In genomic region chr14:23302290-23303225, GRCh38 we compare ENCODE assay signal across 8 cellular contexts. TPM values are rescaled to one million over a fixed set of nuclear protein-coding genes. Genes with fewer than 3 reads are reported as not detected.
A peak's percentile ranks its signal among the peaks of the same experiment; 100 is the strongest.
DNase-seq lines count a peak whose midpoint lies in the region; ATAC-seq, FAIRE-seq and TF ChIP-seq lines count a peak whose summit lies in the region.

TSS of gene PPP1R3E (minus strand) at chr14:23302859. CDS start at chr14:23302576, 283 bp downstream.

- no peak; a peak in 1 of 3 replicates for TF ChIP-seq POLR2A in H1 (IDR thresholded peaks at IDR 0.05; ENCODE audit: control extremely low read depth in 1 of 2, low read depth in 2 of 2, low read length in 2 of 2)

- TF ChIP-seq EP300 in H1 (IDR thresholded peaks at IDR 0.05; ENCODE audit: borderline replicate concordance in 1 of 2, low read depth in 2 of 2, low read length in 2 of 2) = no peak

- H3K4me3 ChIP-seq in BE2C (ENCODE audit: low read depth, low read length) (peak within 1 kb of the TSS; percentile 61), H1 (ENCODE audit: extremely low read depth in 1 of 4, insufficient read depth in 2 of 4, low read depth in 3 of 4, low read length in 4 of 4) (peak within 1 kb of the TSS; percentile 56 to 93 (median 73))

- H4K20me1 ChIP-seq in H1 (replicated peaks in 1 of 2; ENCODE audit: control insufficient read depth in 1 of 2, insufficient read depth in 2 of 2, low read length in 2 of 2) = peaks cover 0 to 2% of the 10 kb centered on the region in 2 experiments

- CTCF ChIA-PET in H1 (lab: Charles Lee; ENCODE audit: partially characterized antibody) = interaction anchor here (0.9 to 5.7 kb wide), 8 partner anchors 7 to 258 kb away, joined by 3 to 40 read pairs (median 6); no protein-coding TSS in a partner anchor

- H2AK5ac ChIP-seq in H1 (ENCODE audit: low read depth, low read length) = no peak within 1 kb of the TSS

- H3K23ac ChIP-seq in H1 (ENCODE audit: insufficient read length) = no peak within 1 kb of the TSS

- H3K27me3 Mint-ChIP-seq in mesothelial cell of epicardium (ENCODE audit: low read depth) = no peaks in the 10 kb centered on the region

- H3K4me1 ChIP-seq in BE2C (no peaks in the 10 kb centered on the region), H1 (replicated peaks in 1 of 4; ENCODE audit: control insufficient read depth in 3 of 4, insufficient read depth in 4 of 4, low read length in 3 of 4) (peaks cover 0 to 7% (median 1%) of the 10 kb centered on the region in 4 experiments; a peak in 4 of 7 replicates)

- no peak within 1 kb of the TSS for H3K4ac ChIP-seq in H1 (replicated peaks; ENCODE audit: insufficient read length, low read depth, low read length)

- H2BK120ac ChIP-seq in H1 (replicated peaks; ENCODE audit: low read depth, low read length) = no peak within 1 kb of the TSS

- peak within 1 kb of the TSS; percentile 87 for H3K4me3 Mint-ChIP-seq in mesothelial cell of epicardium

- no peak within 1 kb of the TSS for H2BK20ac ChIP-seq in H1 (ENCODE audit: low read length)

- H2BK12ac ChIP-seq in H1 (ENCODE audit: low read depth, low read length) = peak within 1 kb of the TSS; percentile 29; the same call in 1 of the 2 replicates

- no peaks in the 10 kb centered on the region for H3K36me3 Mint-ChIP-seq in mesothelial cell of epicardium

- peaks cover 0 to 2% of the 10 kb centered on the region in 2 experiments; a peak in 1 of 4 replicates for H3K79me2 ChIP-seq in H1 (ENCODE audit: control insufficient read depth in 1 of 2, insufficient read depth in 2 of 2, low read length in 2 of 2)

- H3K23me2 ChIP-seq in H1 (ENCODE audit: low read depth, low read length) = peaks cover 20% of the 10 kb centered on the region

- DNase-seq in BE2C (peak; percentile 72), GM19239 (ENCODE audit: insufficient read length, low spot score) (peak; percentile 42), NCI-H774 (lab: John Stamatoyannopoulos, UW) (peak; percentile 68), H1 (ENCODE audit: low read depth in 1 of 2, low spot score in 2 of 2) (peak in 1 of 2 experiments; percentile 78), mesothelial cell of epicardium (ENCODE audit: low spot score in 2 of 2, unreplicated experiment in 2 of 2) (peak; percentile 47 to 67)
- peak; percentile 92 for DNase-seq in activated CD8-positive, alpha-beta memory T cell treated with anti-CD3 and anti-CD28 coated beads for 24 hours
- peak; percentile 79 to 85 for DNase-seq in stimulated activated CD8-positive, alpha-beta memory T cell treated with anti-CD3 and anti-CD28 coated beads, Interleukin-15, amount 100 ng/mL, for 48 hours (ENCODE audit: low read depth in 2 of 2)

- H3K56ac ChIP-seq in H1 (replicated peaks; ENCODE audit: insufficient read length, low read depth, low read length) = peak within 1 kb of the TSS; percentile 64

- H4K91ac ChIP-seq in H1 (replicated peaks; ENCODE audit: insufficient read length, low read length) = peak within 1 kb of the TSS; percentile 56

- H3K27ac Mint-ChIP-seq in mesothelial cell of epicardium = peak within 1 kb of the TSS; percentile 97

- H3K9me3 ChIP-seq in BE2C (no peaks in the 10 kb centered on the region), H1 (ENCODE audit: insufficient read depth in 2 of 2, low read depth in 1 of 2, low read length in 1 of 2) (no peaks in the 10 kb centered on the region)

- FAIRE-seq in GM19239 (lab: Jason Lieb, UNC) = peak; percentile 85
- no peak for FAIRE-seq in H1 (lab: Jason Lieb, UNC)

- H3K36me3 ChIP-seq in BE2C = no peaks in the 10 kb centered on the region
- H3K36me3 ChIP-seq in H1 (ENCODE audit: control insufficient read depth in 2 of 4, insufficient read depth in 4 of 4, low read length in 3 of 4) = no peaks in the 10 kb centered on the region

- POLR2A ChIA-PET in H1 (lab: Charles Lee; ENCODE audit: partially characterized antibody) = interaction anchor here (0.8 to 4.7 kb wide), 17 partner anchors 9 to 295 kb away, joined by 3 to 35 read pairs (median 4); partner anchors contain the start of genes HOMEZ, PABPN1 and SLC22A17

- H3K4me1 Mint-ChIP-seq in mesothelial cell of epicardium = peaks cover 33% of the 10 kb centered on the region

- H3K9me3 Mint-ChIP-seq in mesothelial cell of epicardium = no peaks in the 10 kb centered on the region

- H3K4me2 ChIP-seq in H1 (ENCODE audit: insufficient read depth in 1 of 2, low read depth in 2 of 2, low read length in 2 of 2) = peak within 1 kb of the TSS; percentile 91 to 99

- H3K27me3 ChIP-seq in BE2C = no peaks in the 10 kb centered on the region
- H3K27me3 ChIP-seq in H1 (replicated peaks in 1 of 4; ENCODE audit: control insufficient read depth in 3 of 4, extremely low read depth in 1 of 4, insufficient read depth in 3 of 4, low read length in 3 of 4) = peaks cover 0 to 32% (median 22%) of the 10 kb centered on the region in 4 experiments; a peak in 6 of 7 replicates

- TF ChIP-seq RAD21 in H1 (IDR thresholded peaks at IDR 0.05 in 1 of 2, conservative IDR thresholded peaks at IDR 0.05 in 1 of 2; ENCODE audit: low read depth in 2 of 2, low read length in 2 of 2) = no peak

- WGBS in H1 (ENCODE audit: extremely low coverage in 1 of 2, insufficient coverage in 1 of 2, insufficient read length in 1 of 2, insufficient replicate concordance in 2 of 2, low coverage in 1 of 2, low lambda C conversion rate in 2 of 2, missing lambda C conversion rate in 1 of 2), 2 experiments = 11% methylated on average over 46 of the region's 81 CpGs; no CpG with 5 or more reads in 1 of the 2 experiments

- peak within 1 kb of the TSS; percentile 62 for H4K8ac ChIP-seq in H1 (ENCODE audit: extremely low read depth, insufficient read depth, low read length)

- H2BK5ac ChIP-seq in H1 (ENCODE audit: low read depth, low read length) = peak within 1 kb of the TSS; percentile 83; the same call in 1 of the 2 replicates

- TF ChIP-seq CTCF in BE2C (IDR thresholded peaks at IDR 0.05; ENCODE audit: low read depth, low read length) (no peak), H1 (IDR thresholded peaks at IDR 0.05; ENCODE audit: control extremely low read depth in 1 of 3, insufficient read depth in 1 of 3, low read depth in 1 of 3, low read length in 3 of 3) (no peak), mesothelial cell of epicardium (IDR thresholded peaks at IDR 0.05; ENCODE audit: unreplicated experiment) (no peak)

- H2BK15ac ChIP-seq in H1 (ENCODE audit: low read length) = no peak within 1 kb of the TSS

- peak; percentile 33 for ATAC-seq in HG03460 (IDR thresholded peaks at IDR 0.05; ENCODE audit: unreplicated experiment)

- peak within 1 kb of the TSS in 3 of 4 experiments; percentile 15 to 66 (median 51); a peak in 5 of 7 replicates for H3K9ac ChIP-seq in H1 (replicated peaks in 1 of 4; ENCODE audit: extremely low read depth in 1 of 4, low read depth in 3 of 4, low read length in 3 of 4)

- H3K14ac ChIP-seq in H1 (ENCODE audit: insufficient read length) = no peak within 1 kb of the TSS

- H3K79me1 ChIP-seq in H1 (ENCODE audit: low read depth, low read length) = no peaks in the 10 kb centered on the region

- peak within 1 kb of the TSS; percentile 78 for H3K18ac ChIP-seq in H1 (ENCODE audit: extremely low read depth, low read length)

- peak within 1 kb of the TSS; percentile 57 for H4K5ac ChIP-seq in H1 (ENCODE audit: insufficient read length, low read depth, low read length)

- H3K27ac ChIP-seq in H1 (ENCODE audit: low read depth, low read length) = peak within 1 kb of the TSS; percentile 65; the same call in 1 of the 2 replicates

- H2AFZ ChIP-seq in H1 (ENCODE audit: low read length) = peak within 1 kb of the TSS; percentile 47; the same call in 1 of the 2 replicates

TF ChIP-seq in H1, 55 proteins besides CTCF, POLR2A, EP300 and RAD21 (continues in another document):
- no peak for TF ChIP-seq BCL11A (IDR thresholded peaks at IDR 0.05; ENCODE audit: low read depth in 2 of 2, low read length in 2 of 2)
- peak in 1 of 2 experiments; percentile 41; a peak in 1 of 4 replicates for TF ChIP-seq SIN3A (conservative IDR thresholded peaks at IDR 0.05 in 1 of 2, IDR thresholded peaks at IDR 0.05 in 1 of 2; ENCODE audit: low read depth in 1 of 2, low read length in 2 of 2)
- TF ChIP-seq CEBPB (IDR thresholded peaks at IDR 0.05; ENCODE audit: low read depth, low read length) = no peak
- no peak for TF ChIP-seq CHD2 (IDR thresholded peaks at IDR 0.05; ENCODE audit: low read length)
- TF ChIP-seq FOSL1 (IDR thresholded peaks at IDR 0.05; ENCODE audit: insufficient read depth, low read depth, low read length) = no peak
- TF ChIP-seq E2F6 (IDR thresholded peaks at IDR 0.05) = 0 out of 2 replicates have a peak, but pooled peaks have one; percentile 7
- no peak for TF ChIP-seq SAP30 (IDR thresholded peaks at IDR 0.05; ENCODE audit: insufficient read depth, insufficient replicate concordance, low read length)
- no peak for TF ChIP-seq ATF3 (IDR thresholded peaks at IDR 0.05; ENCODE audit: insufficient read depth, low read depth, low read length)
- 0 out of 2 replicates have a peak, but pooled peaks have one; percentile 19 for TF ChIP-seq MAX (IDR thresholded peaks at IDR 0.05)
- TF ChIP-seq RFX5 (IDR thresholded peaks at IDR 0.05; ENCODE audit: borderline replicate concordance, low read depth, low read length) = no peak
- TF ChIP-seq SUZ12 (IDR thresholded peaks at IDR 0.05; ENCODE audit: low read length) = no peak

RNA-seq across cellular contexts. Expression of gene PPP1R3E, which starts in this region (rescaled TPM):
- 4.4 TPM for polyA plus RNA-seq in BE2C (2012; ENCODE audit: insufficient read depth, insufficient read length, low read depth)
- total RNA-seq in H1 (2021; fragmentation: NEBNext Ultra II Directional; extraction: Animal tissue kit (Norgen Biotek cat#: 25700)) = 3.7 and 4.4 TPM in 2 replicates
- polyA plus RNA-seq in H1 (2011; rRNA removed) = 3.5 and 4.7 TPM in 2 replicates
- polyA plus RNA-seq in H1 (2011; cell fraction: cytosol; rRNA removed) = 4.4 TPM
- polyA plus RNA-seq in H1 (2011; cell fraction: nucleus; rRNA removed) = 12.4 TPM
- polyA plus RNA-seq in H1 (2012, experiment 1 of 2) = 3.4 to 5.3 TPM (median 5.1 TPM) in 4 replicates
- polyA plus RNA-seq in H1 (2012, experiment 2 of 2) = 1.0 TPM
- polyA plus RNA-seq in H1 (2013, experiment 1 of 2) = 5.4 TPM
- 3.9 TPM for polyA plus RNA-seq in H1 (2013, experiment 2 of 2)
- polyA minus RNA-seq in H1 (2011; rRNA and poly(A)+ RNA removed) = 3.2 and 5.9 TPM in 2 replicates
- polyA minus RNA-seq in H1 (2011; cell fraction: cytosol; rRNA and poly(A)+ RNA removed) = 1.7 TPM
- polyA minus RNA-seq in H1 (2011; cell fraction: nucleus; rRNA and poly(A)+ RNA removed) = 5.4 TPM
- 9.3 to 11.5 TPM (median 10.7 TPM) in 3 replicates for total RNA-seq in mesothelial cell of epicardium
